Comparison of ENCODE assay signal across 14 cellular contexts in the genomic region with DNA sequence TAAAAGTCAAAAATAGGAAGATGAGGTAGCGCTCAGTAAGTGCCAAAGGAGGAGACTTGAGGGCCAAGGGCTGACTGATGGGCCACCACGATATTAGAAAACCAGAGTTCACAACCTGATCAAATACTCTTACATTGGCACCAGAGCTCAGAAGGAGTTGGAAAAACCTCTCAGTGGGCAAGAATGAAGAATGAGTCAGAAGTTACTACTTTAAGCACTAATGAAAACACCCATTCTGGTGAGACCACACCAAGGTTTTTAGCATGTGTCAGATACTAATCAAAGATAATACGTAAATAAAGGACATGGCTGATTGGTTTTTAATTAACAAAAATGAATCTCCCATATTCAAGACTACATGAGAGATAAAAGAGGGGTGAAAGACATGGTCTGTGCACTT.
DNase-seq lines count a peak whose midpoint lies in the region; ATAC-seq and TF ChIP-seq lines count a peak whose summit lies in the region.
"Had no signal": no experiment of that assay in that cellular context is flagged by ENCODE, and none has a peak within 500 bp of the region (broad histone marks: within the 10 kb centered on the region; RNA-seq: fewer than 3 reads in every experiment).

No MANE protein-coding gene starts in this region.

- ATAC-seq in GM18873 (IDR thresholded peaks at IDR 0.05; ENCODE audit: low FRiP score, unreplicated experiment) (no peak), sciatic nerve (no peak)
- ATAC-seq: activated CD8-positive, alpha-beta T cell treated with anti-CD3 and anti-CD28 coated beads for 36 hours; PC-3 had no signal

- H3K79me2 ChIP-seq in osteoblast (ENCODE audit: insufficient read depth, low read length): no peaks in the 10 kb centered on the region

- no peak overlapping the region for H2BK5ac ChIP-seq in neuronal stem cell (ENCODE audit: low read length)

- no peak overlapping the region for H4K91ac ChIP-seq in neuronal stem cell (ENCODE audit: low read depth, low read length, poor library complexity)

- H3K4me1 ChIP-seq in osteoblast (ENCODE audit: insufficient read depth, low read length) (peaks cover 33% of the 10 kb centered on the region), neuronal stem cell (ENCODE audit: control insufficient read depth in 2 of 2, insufficient read depth in 1 of 2, low read depth in 1 of 2, low read length in 2 of 2) (peaks cover 0 to 2% of the 10 kb centered on the region in 2 donors)

- H3K14ac ChIP-seq in neuronal stem cell (ENCODE audit: low read length): no peak overlapping the region

- no peak for TF ChIP-seq CTCF in choroid plexus epithelial cell (conservative IDR thresholded peaks at IDR 0.05; ENCODE audit: low read depth, low read length)
- no peak for TF ChIP-seq CTCF in osteoblast (IDR thresholded peaks at IDR 0.05; ENCODE audit: extremely low read depth, low read depth, low read length)

- no peaks in the 10 kb centered on the region for H3K79me1 ChIP-seq in neuronal stem cell (ENCODE audit: low read depth, low read length)

- no peak overlapping the region for H2AFZ ChIP-seq in osteoblast (ENCODE audit: low read length)
- no peak overlapping the region for H2AFZ ChIP-seq in neuronal stem cell (ENCODE audit: low read length)

- H3K18ac ChIP-seq in neuronal stem cell (ENCODE audit: low read length): no peak overlapping the region

- no peak overlapping the region for H2BK12ac ChIP-seq in neuronal stem cell (ENCODE audit: low read length)

- H3K4me3 ChIP-seq in MG63 (no peak overlapping the region), choroid plexus epithelial cell (ENCODE audit: low read depth, low read length) (no peak overlapping the region), osteoblast (ENCODE audit: insufficient read depth, low read length) (no peak overlapping the region), neuronal stem cell (ENCODE audit: low read length in 2 of 2) (no peak overlapping the region)

- no peak overlapping the region for H2BK15ac ChIP-seq in neuronal stem cell (ENCODE audit: low read length)

- H3K36me3 ChIP-seq in MG63: peaks cover 3% of the 10 kb centered on the region
- H3K36me3 ChIP-seq in osteoblast (ENCODE audit: insufficient read depth, low read length): peaks cover 14% of the 10 kb centered on the region
- H3K36me3 ChIP-seq in neuronal stem cell (replicated peaks in 1 of 2; ENCODE audit: control insufficient read depth in 2 of 2, insufficient read depth in 2 of 2, low read length in 2 of 2): peaks cover 7 to 45% of the 10 kb centered on the region in 2 donors

- H3K4me2 ChIP-seq in osteoblast (ENCODE audit: insufficient read depth, low read length) (no peak overlapping the region), neuronal stem cell (ENCODE audit: insufficient read depth, low read length, poor library complexity, severe bottlenecking) (no peak overlapping the region)

- H3K27ac ChIP-seq in osteoblast (ENCODE audit: low read depth, low read length) (peak overlapping the region; percentile 79), neuronal stem cell (replicated peaks; ENCODE audit: low read length) (no peak overlapping the region)
- H3K27ac ChIP-seq: VCaP had no signal

- H3K9me3 ChIP-seq in MG63 (no peaks in the 10 kb centered on the region), osteoblast (ENCODE audit: low read depth, low read length) (no peaks in the 10 kb centered on the region), neuronal stem cell (replicated peaks in 1 of 2; ENCODE audit: control insufficient read depth in 2 of 2, insufficient read depth in 1 of 2, low read depth in 1 of 2, low read length in 2 of 2) (no peaks in the 10 kb centered on the region)

- intact Hi-C loops in sciatic nerve (cut with DNase I): no loop called here

- H3K9ac ChIP-seq in neuronal stem cell (ENCODE audit: low read depth, low read length, poor library complexity): no peak overlapping the region

- WGBS in neuronal stem cell (ENCODE audit: extremely low coverage in 2 of 2, insufficient read length in 2 of 2, insufficient replicate concordance in 1 of 2), 2 donors: no CpG with 5 or more reads among the region's 3 CpGs

- H4K20me1 ChIP-seq in osteoblast (ENCODE audit: insufficient read depth, low read length): no peaks in the 10 kb centered on the region

- no peak overlapping the region for H3K4ac ChIP-seq in neuronal stem cell (ENCODE audit: low read length)

- no peak overlapping the region for H3K23ac ChIP-seq in neuronal stem cell (ENCODE audit: low read depth, low read length, poor library complexity)

- H2AK5ac ChIP-seq in neuronal stem cell (ENCODE audit: low read depth, low read length): no peak overlapping the region

- no peak overlapping the region for H4K8ac ChIP-seq in neuronal stem cell (ENCODE audit: low read depth, low read length)

- no peaks in the 10 kb centered on the region for H3K27me3 ChIP-seq in MG63
- H3K27me3 ChIP-seq in osteoblast (ENCODE audit: insufficient read depth, low read length): no peaks in the 10 kb centered on the region
- H3K27me3 ChIP-seq in neuronal stem cell (ENCODE audit: control insufficient read depth in 3 of 3, insufficient read depth in 3 of 3, low read depth in 1 of 3, low read length in 3 of 3): no peaks in the 10 kb centered on the region

- H2BK120ac ChIP-seq in neuronal stem cell (ENCODE audit: low read depth, low read length): no peak overlapping the region

- DNase-seq in AG20443 (ENCODE audit: low spot score) (peak; percentile 38), MG63 (peak; percentile 5), choroid plexus epithelial cell (ENCODE audit: low read depth) (peak; percentile 13), osteoblast (ENCODE audit: insufficient read length, low spot score, missing footprints) (peak; percentile 83), NCI-H2227 (lab: John Stamatoyannopoulos, UW; ENCODE audit: unreplicated experiment) (no peak), sciatic nerve (ENCODE audit: low spot score) (no peak), neuronal stem cell (ENCODE audit: low spot score) (no peak)
- DNase-seq: activated CD8-positive, alpha-beta T cell treated with anti-CD3 and anti-CD28 coated beads for 36 hours; NCI-H2081 treated with DMSO at 0.1 percent for 48 hours; NCI-H526; PC-3; retina had no signal

Comparison
In these comparisons a context has a peak if more than half of its experiments do, and no peak if none do; other contexts are left out.
1. DNase-seq: peak in AG20443 (single experiment), MG63 (single experiment), choroid plexus epithelial cell (single experiment) and osteoblast (single experiment); none in NCI-H2227 (single experiment), sciatic nerve (single experiment) and neuronal stem cell (single experiment).